ENCODE assay signal across 8 cellular contexts in the genomic region with DNA sequence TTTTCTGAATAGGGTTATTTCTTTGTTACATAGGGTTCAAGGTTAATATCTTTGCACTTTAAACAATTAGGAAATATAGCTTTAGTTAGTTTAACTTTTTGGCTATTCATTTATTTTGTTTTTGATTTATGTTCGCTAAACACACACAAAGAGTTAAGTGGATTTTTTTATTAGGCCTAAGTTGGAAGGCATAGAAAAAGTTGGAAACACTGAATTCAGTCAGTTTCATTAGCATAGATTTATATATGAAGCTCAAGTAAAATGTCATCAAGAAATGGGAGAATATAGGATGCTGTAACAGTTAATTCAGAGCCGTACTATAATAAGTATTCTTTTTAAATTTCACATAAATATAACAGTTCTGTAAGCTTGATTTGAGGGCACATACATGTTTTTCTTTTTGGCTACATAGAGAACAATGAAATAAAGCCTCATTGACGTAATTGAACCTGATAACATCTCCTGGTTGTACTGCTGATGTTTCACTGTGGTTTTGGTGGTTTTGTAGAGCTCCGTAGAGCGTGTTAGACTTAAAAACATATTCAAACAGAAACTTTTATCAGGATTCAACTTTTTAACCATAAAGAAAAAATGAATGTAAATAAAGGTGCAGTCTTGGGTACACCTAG.
A peak's percentile ranks its signal among the peaks of the same experiment; 100 is the strongest.
DNase-seq lines count a peak whose midpoint lies in the region; ATAC-seq and TF ChIP-seq lines count a peak whose summit lies in the region.

No MANE protein-coding gene starts in this region.

- TF ChIP-seq EP300 in upper lobe of left lung (IDR thresholded peaks at IDR 0.05), result peak in 3 of 4 donors; percentile 26 to 78 (median 26)

- peak; percentile 88 for DNase-seq in GM12865 (ENCODE audit: low read depth)
- DNase-seq in HT-29 (ENCODE audit: low spot score), result peak; percentile 49
- DNase-seq in activated T-helper 2 cell treated with anti-CD3 and anti-CD28 coated beads, Interferon-gamma antibody, Interleukin-2, Interleukin-4, amounts not matched to agents 10 μg/mL and 5 μg/mL and 100 μg/mL, durations not matched to agents 14 hours and 24 hours and 36 hours (ENCODE audit: low spot score), result peak; percentile 46
- DNase-seq in upper lobe of left lung, result no peak
- DNase-seq in NCI-H510A treated with DMSO at 0.1 percent for 48 hours (lab: John Stamatoyannopoulos, UW), result no peak
- no peak for DNase-seq in NCI-H2081 (lab: John Stamatoyannopoulos, UW)
- DNase-seq in T-helper 9 cell, result no peak

- peak overlapping the region; percentile 64 for H3K4me3 Mint-ChIP-seq in activated T-helper 2 cell treated with anti-CD3 and anti-CD28 coated beads, Interferon-gamma antibody, Interleukin-2, Interleukin-4, amounts not matched to agents 10 μg/mL and 5 μg/mL and 100 μg/mL, durations not matched to agents 14 hours and 24 hours and 36 hours (ENCODE audit: low read depth)

- no peak overlapping the region for H3K27ac Mint-ChIP-seq in activated T-helper 2 cell treated with anti-CD3 and anti-CD28 coated beads, Interferon-gamma antibody, Interleukin-2, Interleukin-4, amounts not matched to agents 10 μg/mL and 5 μg/mL and 100 μg/mL, durations not matched to agents 14 hours and 24 hours and 36 hours

- H3K4me1 Mint-ChIP-seq in activated T-helper 2 cell treated with anti-CD3 and anti-CD28 coated beads, Interferon-gamma antibody, Interleukin-2, Interleukin-4, amounts not matched to agents 10 μg/mL and 5 μg/mL and 100 μg/mL, durations not matched to agents 14 hours and 24 hours and 36 hours (ENCODE audit: low read depth), result peaks cover 37% of the 10 kb centered on the region

- TF ChIP-seq POLR2A in upper lobe of left lung (IDR thresholded peaks at IDR 0.05), result no peak

- peaks cover 6% of the 10 kb centered on the region for H3K36me3 Mint-ChIP-seq in activated T-helper 2 cell treated with anti-CD3 and anti-CD28 coated beads, Interferon-gamma antibody, Interleukin-2, Interleukin-4, amounts not matched to agents 10 μg/mL and 5 μg/mL and 100 μg/mL, durations not matched to agents 14 hours and 24 hours and 36 hours (ENCODE audit: low read depth)

- ATAC-seq in GM21447 (IDR thresholded peaks at IDR 0.05; ENCODE audit: unreplicated experiment) (peak; percentile 91), upper lobe of left lung (ENCODE audit: low FRiP score in 2 of 2) (no peak)

- H3K4me1 ChIP-seq in upper lobe of left lung, result peaks cover 0 to 14% (median 10%) of the 10 kb centered on the region in 4 donors

- H3K4me3 ChIP-seq in GM12865 (ENCODE audit: low read depth, low read length), result no peak overlapping the region
- H3K4me3 ChIP-seq in upper lobe of left lung, result no peak overlapping the region

- peak overlapping the region in 2 of 4 donors; percentile 43 to 59 for H3K27ac ChIP-seq in upper lobe of left lung

- no peaks in the 10 kb centered on the region for H3K27me3 ChIP-seq in upper lobe of left lung

- intact Hi-C loops in activated T-helper 2 cell treated with anti-CD3 and anti-CD28 coated beads, Interferon-gamma antibody, Interleukin-2, Interleukin-4, amounts not matched to agents 10 μg/mL and 5 μg/mL and 100 μg/mL, durations not matched to agents 14 hours and 24 hours and 36 hours (cut with micrococcal nuclease), result loop anchor here (1.0 to 5.0 kb wide), 8 partner anchors 37 to 245 kb away; partner anchors contain the start of gene PSMA1

- 41 to 52% methylated on average over 5 of the region's 5 CpGs for WGBS in upper lobe of left lung, 2 donors

- TF ChIP-seq CTCF in GM12865 (IDR thresholded peaks at IDR 0.05; ENCODE audit: insufficient read depth, low read depth, low read length, missing control alignments), result no peak
- TF ChIP-seq CTCF in upper lobe of left lung (IDR thresholded peaks at IDR 0.05), result no peak

- no peaks in the 10 kb centered on the region for H3K27me3 Mint-ChIP-seq in activated T-helper 2 cell treated with anti-CD3 and anti-CD28 coated beads, Interferon-gamma antibody, Interleukin-2, Interleukin-4, amounts not matched to agents 10 μg/mL and 5 μg/mL and 100 μg/mL, durations not matched to agents 14 hours and 24 hours and 36 hours (ENCODE audit: low read depth)

- H3K36me3 ChIP-seq in upper lobe of left lung, result no peaks in the 10 kb centered on the region

- no peaks in the 10 kb centered on the region for H3K9me3 Mint-ChIP-seq in activated T-helper 2 cell treated with anti-CD3 and anti-CD28 coated beads, Interferon-gamma antibody, Interleukin-2, Interleukin-4, amounts not matched to agents 10 μg/mL and 5 μg/mL and 100 μg/mL, durations not matched to agents 14 hours and 24 hours and 36 hours

- H3K9me3 ChIP-seq in upper lobe of left lung, result no peaks in the 10 kb centered on the region

Comparison
In these comparisons a context has a peak if more than half of its experiments do, and no peak if none do; other contexts are left out.
1. DNase-seq: peak in GM12865 (single experiment), HT-29 (single experiment) and activated T-helper 2 cell treated with anti-CD3 and anti-CD28 coated beads, Interferon-gamma antibody, Interleukin-2, Interleukin-4, amounts not matched to agents 10 μg/mL and 5 μg/mL and 100 μg/mL, durations not matched to agents 14 hours and 24 hours and 36 hours (single experiment); none in upper lobe of left lung (0 of 2), NCI-H510A treated with DMSO at 0.1 percent for 48 hours (single experiment), NCI-H2081 (0 of 2) and T-helper 9 cell (single experiment).